Comparison of ENCODE assay signal across 1 cellular context in the genomic region with DNA sequence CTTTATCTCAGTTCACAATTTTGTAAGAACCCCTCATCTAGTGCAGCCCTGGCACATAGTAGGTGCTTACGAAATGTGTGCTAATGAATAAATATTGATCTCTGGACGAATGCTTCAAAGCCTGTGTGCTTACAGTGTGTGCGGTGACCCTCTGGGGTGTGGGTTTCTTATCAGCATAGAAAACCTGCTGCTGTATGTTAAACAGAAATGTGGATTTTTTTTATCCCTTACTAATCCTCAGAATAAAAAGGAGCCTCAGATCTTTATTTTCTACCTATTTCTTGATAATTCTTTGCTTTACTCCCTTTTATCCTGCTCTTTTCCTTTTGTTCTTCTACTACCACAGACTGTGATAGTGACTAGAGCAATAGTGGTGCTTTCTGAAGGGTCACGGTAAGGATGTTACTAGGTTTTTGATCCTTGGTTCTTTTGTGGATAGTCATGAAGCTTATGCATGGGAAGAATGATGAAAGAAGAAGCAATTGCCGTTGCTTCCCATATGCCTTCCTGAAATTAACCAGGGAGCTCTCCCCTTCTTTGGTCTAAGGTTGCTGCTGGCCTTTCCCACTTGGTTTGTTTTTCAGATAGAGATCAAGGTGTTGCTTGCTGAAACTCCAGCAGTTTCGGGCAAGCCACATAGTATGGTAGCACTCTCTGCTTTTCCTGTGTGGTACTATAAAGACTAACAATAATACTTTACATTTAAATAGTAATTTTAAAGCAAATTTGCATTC.
A peak's percentile ranks its signal among the peaks of the same experiment; 100 is the strongest.
TF ChIP-seq lines count a peak whose summit lies in the region.

No MANE protein-coding gene starts in this region.

TF ChIP-seq in K562, 482 proteins besides CTCF, POLR2A, EP300 and RAD21 (continued from another document and continues in another):
- TF ChIP-seq SMARCA4 (IDR thresholded peaks at IDR 0.05) (peak; percentile 88), ATF7 (IDR thresholded peaks at IDR 0.05) (peak; percentile 86), ZNF766 (CRISPR knock-in tag; conservative IDR thresholded peaks at IDR 0.05) (peak; percentile 79), ETV6 (IDR thresholded peaks at IDR 0.05; ENCODE audit: borderline replicate concordance in 1 of 2, low read depth in 2 of 2, low read length in 1 of 2) (no peak), ETV6 (CRISPR knock-in tag; IDR thresholded peaks at IDR 0.05; ENCODE audit: borderline replicate concordance) (no peak), TCFL5 (CRISPR knock-in tag; conservative IDR thresholded peaks at IDR 0.05) (no peak), POLR2B (IDR thresholded peaks at IDR 0.05; ENCODE audit: low read depth, partially characterized antibody) (no peak), RCOR1 (IDR thresholded peaks at IDR 0.05; ENCODE audit: borderline replicate concordance in 1 of 2, low read depth in 2 of 2, low read length in 2 of 2) (peak in 1 of 2 experiments; percentile 81; a peak in 3 of 4 replicates), HNRNPK (IDR thresholded peaks at IDR 0.05; ENCODE audit: low read depth, low read length, poor library complexity, severe bottlenecking) (no peak), SOX6 (IDR thresholded peaks at IDR 0.05) (peak; percentile 67), NRF1 (conservative IDR thresholded peaks at IDR 0.05 in 1 of 2, IDR thresholded peaks at IDR 0.05 in 1 of 2) (peak in 1 of 2 experiments; percentile 13; a peak in 1 of 4 replicates), ESRRA (IDR thresholded peaks at IDR 0.05; ENCODE audit: borderline replicate concordance, low read depth) (peak; percentile 38; the same call in 1 of the 2 replicates), ZNF347 (CRISPR knock-in tag; IDR thresholded peaks at IDR 0.05; ENCODE audit: low read depth) (no peak), CEBPG (CRISPR knock-in tag; IDR thresholded peaks at IDR 0.05) (peak; percentile 89), CEBPG (tag; conservative IDR thresholded peaks at IDR 0.05 in 1 of 2, IDR thresholded peaks at IDR 0.05 in 1 of 2) (peak; percentile 42 to 99; a peak in 3 of 4 replicates), POLR2H (tag; IDR thresholded peaks at IDR 0.05; ENCODE audit: low read depth) (peak; percentile 86), KHSRP (IDR thresholded peaks at IDR 0.05) (0 out of 2 replicates have a peak, but pooled peaks have one; percentile 37), NEUROD1 (IDR thresholded peaks at IDR 0.05; ENCODE audit: borderline replicate concordance, low read depth, low read length, partially characterized antibody) (peak; percentile 9), NR3C1 (CRISPR knock-in tag; IDR thresholded peaks at IDR 0.05) (no peak), XRCC3 (IDR thresholded peaks at IDR 0.05) (no peak), CHD4 (IDR thresholded peaks at IDR 0.05; ENCODE audit: insufficient read depth, insufficient replicate concordance, low read depth, low read length, poor library complexity, severe bottlenecking) (peak; percentile 36), TEAD4 (IDR thresholded peaks at IDR 0.05; ENCODE audit: low read length) (peak; percentile 86), TEAD4 (CRISPR knock-in tag; IDR thresholded peaks at IDR 0.05; ENCODE audit: borderline replicate concordance) (no peak), NFIC (IDR thresholded peaks at IDR 0.05) (0 out of 2 replicates have a peak, but pooled peaks have one; percentile 18), GABPA (tag; conservative IDR thresholded peaks at IDR 0.05; ENCODE audit: low read depth) (peak; percentile 19), FOXM1 (IDR thresholded peaks at IDR 0.05; ENCODE audit: low read depth) (peak; percentile 54; the same call in 1 of the 2 replicates), FOXM1 (CRISPR knock-in tag; IDR thresholded peaks at IDR 0.05; ENCODE audit: low read depth) (no peak), MAZ (CRISPR knock-in tag; conservative IDR thresholded peaks at IDR 0.05 in 1 of 2, IDR thresholded peaks at IDR 0.05 in 1 of 2) (peak; percentile 14 to 16; a peak in 1 of 4 replicates), FOSL1 (tag; conservative IDR thresholded peaks at IDR 0.05) (peak; percentile 57), BCOR (IDR thresholded peaks at IDR 0.05) (peak; percentile 13; the same call in 1 of the 2 replicates), SMAD4 (CRISPR knock-in tag; conservative IDR thresholded peaks at IDR 0.05) (0 out of 2 replicates have a peak, but pooled peaks have one; percentile 13), ZNF589 (CRISPR knock-in tag; IDR thresholded peaks at IDR 0.05; ENCODE audit: low read depth) (peak; percentile 31; the same call in 1 of the 2 replicates), ADNP (tag; IDR thresholded peaks at IDR 0.05) (peak; percentile 85), ZSCAN32 (CRISPR knock-in tag; IDR thresholded peaks at IDR 0.05) (0 out of 2 replicates have a peak, but pooled peaks have one; percentile 75), JUN (IDR thresholded peaks at IDR 0.05; ENCODE audit: borderline replicate concordance, low read depth, low read length) (0 out of 2 replicates have a peak, but pooled peaks have one; percentile 7), JUN (CRISPR knock-in tag; IDR thresholded peaks at IDR 0.05; ENCODE audit: borderline replicate concordance) (no peak), TBP (optimal IDR thresholded peaks at IDR 0.05; ENCODE audit: low read depth, low read length) (peak; percentile 54), PML (IDR thresholded peaks at IDR 0.05; ENCODE audit: low read length) (peak; percentile 70), NCOR1 (IDR thresholded peaks at IDR 0.05) (peak; percentile 67), ZNF584 (CRISPR knock-in tag; IDR thresholded peaks at IDR 0.05; ENCODE audit: low read depth) (peak; percentile 44; the same call in 1 of the 2 replicates), NCOA1 (IDR thresholded peaks at IDR 0.05; ENCODE audit: low read depth) (peak; percentile 63; the same call in 1 of the 2 replicates)
- TF ChIP-seq, protein P1, sequence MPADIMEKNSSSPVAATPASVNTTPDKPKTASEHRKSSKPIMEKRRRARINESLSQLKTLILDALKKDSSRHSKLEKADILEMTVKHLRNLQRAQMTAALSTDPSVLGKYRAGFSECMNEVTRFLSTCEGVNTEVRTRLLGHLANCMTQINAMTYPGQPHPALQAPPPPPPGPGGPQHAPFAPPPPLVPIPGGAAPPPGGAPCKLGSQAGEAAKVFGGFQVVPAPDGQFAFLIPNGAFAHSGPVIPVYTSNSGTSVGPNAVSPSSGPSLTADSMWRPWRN (IDR thresholded peaks at IDR 0.05; ENCODE audit: low read depth): peak; percentile 39; the same call in 1 of the 2 replicates
- TF ChIP-seq, protein P2, sequence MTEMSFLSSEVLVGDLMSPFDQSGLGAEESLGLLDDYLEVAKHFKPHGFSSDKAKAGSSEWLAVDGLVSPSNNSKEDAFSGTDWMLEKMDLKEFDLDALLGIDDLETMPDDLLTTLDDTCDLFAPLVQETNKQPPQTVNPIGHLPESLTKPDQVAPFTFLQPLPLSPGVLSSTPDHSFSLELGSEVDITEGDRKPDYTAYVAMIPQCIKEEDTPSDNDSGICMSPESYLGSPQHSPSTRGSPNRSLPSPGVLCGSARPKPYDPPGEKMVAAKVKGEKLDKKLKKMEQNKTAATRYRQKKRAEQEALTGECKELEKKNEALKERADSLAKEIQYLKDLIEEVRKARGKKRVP (CRISPR knock-in tag; IDR thresholded peaks at IDR 0.05): peak; percentile 93
- TF ChIP-seq, protein P3, sequence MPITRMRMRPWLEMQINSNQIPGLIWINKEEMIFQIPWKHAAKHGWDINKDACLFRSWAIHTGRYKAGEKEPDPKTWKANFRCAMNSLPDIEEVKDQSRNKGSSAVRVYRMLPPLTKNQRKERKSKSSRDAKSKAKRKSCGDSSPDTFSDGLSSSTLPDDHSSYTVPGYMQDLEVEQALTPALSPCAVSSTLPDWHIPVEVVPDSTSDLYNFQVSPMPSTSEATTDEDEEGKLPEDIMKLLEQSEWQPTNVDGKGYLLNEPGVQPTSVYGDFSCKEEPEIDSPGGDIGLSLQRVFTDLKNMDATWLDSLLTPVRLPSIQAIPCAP (CRISPR knock-in tag; IDR thresholded peaks at IDR 0.05; ENCODE audit: borderline replicate concordance): no peak
- TF ChIP-seq, protein P4, sequence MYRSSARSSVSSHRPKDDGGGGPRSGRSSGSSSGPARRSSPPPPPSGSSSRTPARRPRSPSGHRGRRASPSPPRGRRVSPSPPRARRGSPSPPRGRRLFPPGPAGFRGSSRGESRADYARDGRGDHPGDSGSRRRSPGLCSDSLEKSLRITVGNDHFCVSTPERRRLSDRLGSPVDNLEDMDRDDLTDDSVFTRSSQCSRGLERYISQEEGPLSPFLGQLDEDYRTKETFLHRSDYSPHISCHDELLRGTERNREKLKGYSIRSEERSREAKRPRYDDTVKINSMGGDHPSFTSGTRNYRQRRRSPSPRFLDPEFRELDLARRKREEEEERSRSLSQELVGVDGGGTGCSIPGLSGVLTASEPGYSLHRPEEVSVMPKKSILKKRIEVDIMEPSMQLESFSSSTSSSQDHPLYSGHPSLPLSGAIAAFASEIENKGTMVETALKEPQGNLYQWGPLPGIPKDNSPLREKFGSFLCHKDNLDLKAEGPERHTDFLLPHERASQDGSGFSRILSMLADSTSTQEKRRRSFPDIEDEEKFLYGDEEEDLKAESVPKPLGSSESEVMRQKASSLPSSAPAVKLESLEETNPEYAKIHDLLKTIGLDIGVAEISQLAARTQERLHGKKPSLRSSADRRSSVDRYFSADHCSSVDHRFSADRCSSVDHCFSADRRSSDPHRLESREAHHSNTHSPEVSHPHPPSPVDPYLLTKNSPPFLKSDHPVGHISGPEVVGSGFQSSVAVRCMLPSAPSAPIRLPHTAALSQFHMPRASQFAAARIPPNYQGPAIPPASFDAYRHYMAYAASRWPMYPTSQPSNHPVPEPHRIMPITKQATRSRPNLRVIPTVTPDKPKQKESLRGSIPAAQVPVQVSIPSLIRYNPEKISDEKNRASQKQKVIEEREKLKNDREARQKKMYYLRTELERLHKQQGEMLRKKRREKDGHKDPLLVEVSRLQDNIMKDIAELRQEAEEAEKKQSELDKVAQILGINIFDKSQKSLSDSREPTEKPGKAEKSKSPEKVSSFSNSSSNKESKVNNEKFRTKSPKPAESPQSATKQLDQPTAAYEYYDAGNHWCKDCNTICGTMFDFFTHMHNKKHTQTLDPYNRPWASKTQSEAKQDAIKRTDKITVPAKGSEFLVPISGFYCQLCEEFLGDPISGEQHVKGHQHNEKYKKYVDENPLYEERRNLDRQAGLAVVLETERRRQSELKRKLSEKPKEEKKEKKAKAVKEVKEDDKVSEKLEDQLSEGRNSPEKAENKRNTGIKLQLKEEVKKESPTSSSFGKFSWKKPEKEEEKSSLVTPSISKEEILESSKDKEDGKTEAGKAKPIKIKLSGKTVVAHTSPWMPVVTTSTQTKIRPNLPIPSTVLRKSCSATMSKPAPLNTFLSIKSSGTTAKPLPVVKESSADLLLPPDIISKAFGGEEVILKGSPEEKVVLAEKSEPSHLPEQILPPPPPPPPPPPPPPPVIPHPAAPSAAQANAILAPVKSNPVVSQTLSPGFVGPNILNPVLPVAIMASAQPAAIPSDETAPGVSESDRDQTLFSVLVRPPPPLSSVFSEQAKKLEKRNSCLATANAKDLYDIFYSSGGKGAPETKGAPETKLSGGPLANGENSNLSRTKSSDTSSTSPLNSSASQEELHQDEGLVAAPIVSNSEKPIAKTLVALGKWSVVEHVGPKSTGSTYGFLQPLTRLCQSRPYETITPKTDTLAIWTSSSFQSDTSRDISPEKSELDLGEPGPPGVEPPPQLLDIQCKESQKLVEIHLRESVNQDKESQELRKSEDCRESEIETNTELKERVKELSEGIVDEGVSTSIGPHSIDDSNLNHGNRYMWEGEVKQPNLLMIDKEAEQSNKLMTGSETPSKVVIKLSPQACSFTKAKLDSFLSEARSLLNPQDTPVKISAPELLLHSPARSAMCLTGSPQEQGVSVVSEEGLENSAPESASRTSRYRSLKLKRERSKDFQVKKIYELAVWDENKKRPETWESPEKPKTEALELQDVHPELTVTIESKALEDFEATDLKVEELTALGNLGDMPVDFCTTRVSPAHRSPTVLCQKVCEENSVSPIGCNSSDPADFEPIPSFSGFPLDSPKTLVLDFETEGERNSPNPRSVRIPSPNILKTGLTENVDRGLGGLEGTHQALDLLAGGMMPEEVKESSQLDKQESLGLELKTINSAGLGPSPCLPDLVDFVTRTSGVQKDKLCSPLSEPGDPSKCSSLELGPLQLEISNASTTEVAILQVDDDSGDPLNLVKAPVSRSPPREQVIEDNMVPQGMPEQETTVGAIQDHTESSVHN (IDR thresholded peaks at IDR 0.05; ENCODE audit: borderline replicate concordance in 1 of 2, low read depth in 1 of 2): peak in 1 of 2 experiments; percentile 68; a peak in 2 of 4 replicates
- TF ChIP-seq, protein P5, sequence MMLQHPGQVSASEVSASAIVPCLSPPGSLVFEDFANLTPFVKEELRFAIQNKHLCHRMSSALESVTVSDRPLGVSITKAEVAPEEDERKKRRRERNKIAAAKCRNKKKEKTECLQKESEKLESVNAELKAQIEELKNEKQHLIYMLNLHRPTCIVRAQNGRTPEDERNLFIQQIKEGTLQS (IDR thresholded peaks at IDR 0.05): peak; percentile 91
- TF ChIP-seq, protein P5 (CRISPR knock-in tag; conservative IDR thresholded peaks at IDR 0.05): 0 out of 2 replicates have a peak, but pooled peaks have one; percentile 13
- TF ChIP-seq, protein P6, sequence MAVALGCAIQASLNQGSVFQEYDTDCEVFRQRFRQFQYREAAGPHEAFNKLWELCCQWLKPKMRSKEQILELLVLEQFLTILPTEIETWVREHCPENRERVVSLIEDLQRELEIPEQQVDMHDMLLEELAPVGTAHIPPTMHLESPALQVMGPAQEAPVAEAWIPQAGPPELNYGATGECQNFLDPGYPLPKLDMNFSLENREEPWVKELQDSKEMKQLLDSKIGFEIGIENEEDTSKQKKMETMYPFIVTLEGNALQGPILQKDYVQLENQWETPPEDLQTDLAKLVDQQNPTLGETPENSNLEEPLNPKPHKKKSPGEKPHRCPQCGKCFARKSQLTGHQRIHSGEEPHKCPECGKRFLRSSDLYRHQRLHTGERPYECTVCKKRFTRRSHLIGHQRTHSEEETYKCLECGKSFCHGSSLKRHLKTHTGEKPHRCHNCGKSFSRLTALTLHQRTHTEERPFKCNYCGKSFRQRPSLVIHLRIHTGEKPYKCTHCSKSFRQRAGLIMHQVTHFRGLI (CRISPR knock-in tag; IDR thresholded peaks at IDR 0.05): no peak
